ENCODE assay signal across 1 cellular context in genomic region chr1:18955442-18956188, GRCh38.
A peak's percentile ranks its signal among the peaks of the same experiment; 100 is the strongest.
TF ChIP-seq lines count a peak whose summit lies in the region.

No MANE protein-coding gene starts in this region.

TF ChIP-seq in HEK293, 187 proteins besides CTCF, POLR2A, EP300 and RAD21 (continued from another document and continues in another):
- TF ChIP-seq, protein P1, sequence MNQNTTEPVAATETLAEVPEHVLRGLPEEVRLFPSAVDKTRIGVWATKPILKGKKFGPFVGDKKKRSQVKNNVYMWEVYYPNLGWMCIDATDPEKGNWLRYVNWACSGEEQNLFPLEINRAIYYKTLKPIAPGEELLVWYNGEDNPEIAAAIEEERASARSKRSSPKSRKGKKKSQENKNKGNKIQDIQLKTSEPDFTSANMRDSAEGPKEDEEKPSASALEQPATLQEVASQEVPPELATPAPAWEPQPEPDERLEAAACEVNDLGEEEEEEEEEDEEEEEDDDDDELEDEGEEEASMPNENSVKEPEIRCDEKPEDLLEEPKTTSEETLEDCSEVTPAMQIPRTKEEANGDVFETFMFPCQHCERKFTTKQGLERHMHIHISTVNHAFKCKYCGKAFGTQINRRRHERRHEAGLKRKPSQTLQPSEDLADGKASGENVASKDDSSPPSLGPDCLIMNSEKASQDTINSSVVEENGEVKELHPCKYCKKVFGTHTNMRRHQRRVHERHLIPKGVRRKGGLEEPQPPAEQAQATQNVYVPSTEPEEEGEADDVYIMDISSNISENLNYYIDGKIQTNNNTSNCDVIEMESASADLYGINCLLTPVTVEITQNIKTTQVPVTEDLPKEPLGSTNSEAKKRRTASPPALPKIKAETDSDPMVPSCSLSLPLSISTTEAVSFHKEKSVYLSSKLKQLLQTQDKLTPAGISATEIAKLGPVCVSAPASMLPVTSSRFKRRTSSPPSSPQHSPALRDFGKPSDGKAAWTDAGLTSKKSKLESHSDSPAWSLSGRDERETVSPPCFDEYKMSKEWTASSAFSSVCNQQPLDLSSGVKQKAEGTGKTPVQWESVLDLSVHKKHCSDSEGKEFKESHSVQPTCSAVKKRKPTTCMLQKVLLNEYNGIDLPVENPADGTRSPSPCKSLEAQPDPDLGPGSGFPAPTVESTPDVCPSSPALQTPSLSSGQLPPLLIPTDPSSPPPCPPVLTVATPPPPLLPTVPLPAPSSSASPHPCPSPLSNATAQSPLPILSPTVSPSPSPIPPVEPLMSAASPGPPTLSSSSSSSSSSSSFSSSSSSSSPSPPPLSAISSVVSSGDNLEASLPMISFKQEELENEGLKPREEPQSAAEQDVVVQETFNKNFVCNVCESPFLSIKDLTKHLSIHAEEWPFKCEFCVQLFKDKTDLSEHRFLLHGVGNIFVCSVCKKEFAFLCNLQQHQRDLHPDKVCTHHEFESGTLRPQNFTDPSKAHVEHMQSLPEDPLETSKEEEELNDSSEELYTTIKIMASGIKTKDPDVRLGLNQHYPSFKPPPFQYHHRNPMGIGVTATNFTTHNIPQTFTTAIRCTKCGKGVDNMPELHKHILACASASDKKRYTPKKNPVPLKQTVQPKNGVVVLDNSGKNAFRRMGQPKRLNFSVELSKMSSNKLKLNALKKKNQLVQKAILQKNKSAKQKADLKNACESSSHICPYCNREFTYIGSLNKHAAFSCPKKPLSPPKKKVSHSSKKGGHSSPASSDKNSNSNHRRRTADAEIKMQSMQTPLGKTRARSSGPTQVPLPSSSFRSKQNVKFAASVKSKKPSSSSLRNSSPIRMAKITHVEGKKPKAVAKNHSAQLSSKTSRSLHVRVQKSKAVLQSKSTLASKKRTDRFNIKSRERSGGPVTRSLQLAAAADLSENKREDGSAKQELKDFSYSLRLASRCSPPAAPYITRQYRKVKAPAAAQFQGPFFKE (tag by site-specific recombination; IDR thresholded peaks at IDR 0.05; ENCODE audit: borderline replicate concordance): no peak
- TF ChIP-seq ZNF549 (tag by site-specific recombination; IDR thresholded peaks at IDR 0.05): no peak
- TF ChIP-seq OVOL3 (tag by site-specific recombination; IDR thresholded peaks at IDR 0.05): no peak
- TF ChIP-seq, protein P2, sequence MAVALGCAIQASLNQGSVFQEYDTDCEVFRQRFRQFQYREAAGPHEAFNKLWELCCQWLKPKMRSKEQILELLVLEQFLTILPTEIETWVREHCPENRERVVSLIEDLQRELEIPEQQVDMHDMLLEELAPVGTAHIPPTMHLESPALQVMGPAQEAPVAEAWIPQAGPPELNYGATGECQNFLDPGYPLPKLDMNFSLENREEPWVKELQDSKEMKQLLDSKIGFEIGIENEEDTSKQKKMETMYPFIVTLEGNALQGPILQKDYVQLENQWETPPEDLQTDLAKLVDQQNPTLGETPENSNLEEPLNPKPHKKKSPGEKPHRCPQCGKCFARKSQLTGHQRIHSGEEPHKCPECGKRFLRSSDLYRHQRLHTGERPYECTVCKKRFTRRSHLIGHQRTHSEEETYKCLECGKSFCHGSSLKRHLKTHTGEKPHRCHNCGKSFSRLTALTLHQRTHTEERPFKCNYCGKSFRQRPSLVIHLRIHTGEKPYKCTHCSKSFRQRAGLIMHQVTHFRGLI (tag by site-specific recombination; IDR thresholded peaks at IDR 0.05): no peak
- TF ChIP-seq ZXDB (tag by site-specific recombination; IDR thresholded peaks at IDR 0.05): peak; percentile 48; the same call in 1 of the 2 replicates
- no peak for TF ChIP-seq ZNF585B (tag by site-specific recombination; IDR thresholded peaks at IDR 0.05)
- 0 out of 2 replicates have a peak, but pooled peaks have one; percentile 13 for TF ChIP-seq ZNF677 (tag by site-specific recombination; IDR thresholded peaks at IDR 0.05)
- TF ChIP-seq ZFP69B (tag by site-specific recombination; IDR thresholded peaks at IDR 0.05): no peak
- TF ChIP-seq, protein P3, sequence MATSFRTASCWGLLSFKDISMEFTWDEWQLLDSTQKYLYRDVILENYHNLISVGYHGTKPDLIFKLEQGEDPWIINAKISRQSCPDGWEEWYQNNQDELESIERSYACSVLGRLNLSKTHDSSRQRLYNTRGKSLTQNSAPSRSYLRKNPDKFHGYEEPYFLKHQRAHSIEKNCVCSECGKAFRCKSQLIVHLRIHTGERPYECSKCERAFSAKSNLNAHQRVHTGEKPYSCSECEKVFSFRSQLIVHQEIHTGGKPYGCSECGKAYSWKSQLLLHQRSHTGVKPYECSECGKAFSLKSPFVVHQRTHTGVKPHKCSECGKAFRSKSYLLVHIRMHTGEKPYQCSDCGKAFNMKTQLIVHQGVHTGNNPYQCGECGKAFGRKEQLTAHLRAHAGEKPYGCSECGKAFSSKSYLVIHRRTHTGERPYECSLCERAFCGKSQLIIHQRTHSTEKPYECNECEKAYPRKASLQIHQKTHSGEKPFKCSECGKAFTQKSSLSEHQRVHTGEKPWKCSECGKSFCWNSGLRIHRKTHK (tag by site-specific recombination; IDR thresholded peaks at IDR 0.05): no peak
- TF ChIP-seq SETDB1 (IDR thresholded peaks at IDR 0.05; ENCODE audit: insufficient read length, low read length): no peak
- no peak for TF ChIP-seq ZNF18 (tag by site-specific recombination; IDR thresholded peaks at IDR 0.05)
- 0 out of 2 replicates have a peak, but pooled peaks have one; percentile 50 for TF ChIP-seq OSR2 (tag by site-specific recombination; IDR thresholded peaks at IDR 0.05)
- TF ChIP-seq ZNF785 (tag by site-specific recombination; IDR thresholded peaks at IDR 0.05): no peak
- TF ChIP-seq EGR2 (tag by site-specific recombination; IDR thresholded peaks at IDR 0.05; ENCODE audit: low read depth): peak; percentile 92
- no peak for TF ChIP-seq SALL2 (tag by site-specific recombination; IDR thresholded peaks at IDR 0.05; ENCODE audit: borderline replicate concordance)
- peak; percentile 99 for TF ChIP-seq ZNF121 (tag by site-specific recombination; IDR thresholded peaks at IDR 0.05)
- no peak for TF ChIP-seq REPIN1 (tag by site-specific recombination; IDR thresholded peaks at IDR 0.05; ENCODE audit: low read depth)
- TF ChIP-seq KLF17 (tag by site-specific recombination; IDR thresholded peaks at IDR 0.05): peak; percentile 42; the same call in 1 of the 2 replicates
- TF ChIP-seq ZNF571 (tag by site-specific recombination; IDR thresholded peaks at IDR 0.05): no peak
- TF ChIP-seq ZBTB6 (tag by site-specific recombination; IDR thresholded peaks at IDR 0.05): peak; percentile 62
- no peak for TF ChIP-seq ZNF37A (tag by site-specific recombination; IDR thresholded peaks at IDR 0.05)
- no peak for TF ChIP-seq RBAK (tag by site-specific recombination; IDR thresholded peaks at IDR 0.05)
- TF ChIP-seq ZNF561 (tag by site-specific recombination; IDR thresholded peaks at IDR 0.05; ENCODE audit: borderline replicate concordance): no peak
- TF ChIP-seq ZNF626 (tag by site-specific recombination; IDR thresholded peaks at IDR 0.05): no peak
- TF ChIP-seq, protein P4, sequence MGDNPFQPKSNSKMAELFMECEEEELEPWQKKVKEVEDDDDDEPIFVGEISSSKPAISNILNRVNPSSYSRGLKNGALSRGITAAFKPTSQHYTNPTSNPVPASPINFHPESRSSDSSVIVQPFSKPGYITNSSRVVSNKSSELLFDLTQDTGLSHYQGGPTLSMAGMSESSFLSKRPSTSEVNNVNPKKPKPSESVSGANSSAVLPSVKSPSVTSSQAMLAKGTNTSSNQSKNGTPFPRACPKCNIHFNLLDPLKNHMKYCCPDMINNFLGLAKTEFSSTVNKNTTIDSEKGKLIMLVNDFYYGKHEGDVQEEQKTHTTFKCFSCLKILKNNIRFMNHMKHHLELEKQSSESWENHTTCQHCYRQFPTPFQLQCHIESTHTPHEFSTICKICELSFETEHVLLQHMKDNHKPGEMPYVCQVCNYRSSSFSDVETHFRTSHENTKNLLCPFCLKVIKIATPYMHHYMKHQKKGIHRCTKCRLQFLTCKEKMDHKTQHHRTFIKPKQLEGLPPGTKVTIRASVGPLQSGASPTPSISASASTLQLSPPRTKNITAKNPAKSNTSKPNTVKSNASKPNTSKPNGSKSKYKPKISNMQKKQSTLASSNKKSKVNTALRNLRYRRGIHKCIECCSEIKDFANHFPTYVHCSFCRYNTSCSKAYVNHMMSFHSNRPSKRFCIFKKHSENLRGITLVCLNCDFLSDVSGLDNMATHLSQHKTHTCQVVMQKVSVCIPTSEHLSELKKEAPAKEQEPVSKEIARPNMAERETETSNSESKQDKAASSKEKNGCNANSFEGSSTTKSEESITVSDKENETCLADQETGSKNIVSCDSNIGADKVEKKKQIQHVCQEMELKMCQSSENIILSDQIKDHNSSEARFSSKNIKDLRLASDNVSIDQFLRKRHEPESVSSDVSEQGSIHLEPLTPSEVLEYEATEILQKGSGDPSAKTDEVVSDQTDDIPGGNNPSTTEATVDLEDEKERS (tag by site-specific recombination; IDR thresholded peaks at IDR 0.05): no peak
- TF ChIP-seq, protein P5, sequence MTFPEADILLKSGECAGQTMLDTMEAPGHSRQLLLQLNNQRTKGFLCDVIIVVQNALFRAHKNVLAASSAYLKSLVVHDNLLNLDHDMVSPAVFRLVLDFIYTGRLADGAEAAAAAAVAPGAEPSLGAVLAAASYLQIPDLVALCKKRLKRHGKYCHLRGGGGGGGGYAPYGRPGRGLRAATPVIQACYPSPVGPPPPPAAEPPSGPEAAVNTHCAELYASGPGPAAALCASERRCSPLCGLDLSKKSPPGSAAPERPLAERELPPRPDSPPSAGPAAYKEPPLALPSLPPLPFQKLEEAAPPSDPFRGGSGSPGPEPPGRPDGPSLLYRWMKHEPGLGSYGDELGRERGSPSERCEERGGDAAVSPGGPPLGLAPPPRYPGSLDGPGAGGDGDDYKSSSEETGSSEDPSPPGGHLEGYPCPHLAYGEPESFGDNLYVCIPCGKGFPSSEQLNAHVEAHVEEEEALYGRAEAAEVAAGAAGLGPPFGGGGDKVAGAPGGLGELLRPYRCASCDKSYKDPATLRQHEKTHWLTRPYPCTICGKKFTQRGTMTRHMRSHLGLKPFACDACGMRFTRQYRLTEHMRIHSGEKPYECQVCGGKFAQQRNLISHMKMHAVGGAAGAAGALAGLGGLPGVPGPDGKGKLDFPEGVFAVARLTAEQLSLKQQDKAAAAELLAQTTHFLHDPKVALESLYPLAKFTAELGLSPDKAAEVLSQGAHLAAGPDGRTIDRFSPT (tag by site-specific recombination; IDR thresholded peaks at IDR 0.05): 0 out of 2 replicates have a peak, but pooled peaks have one; percentile 22
- no peak; the same call in 1 of the 2 replicates for TF ChIP-seq KLF8 (tag by site-specific recombination; IDR thresholded peaks at IDR 0.05)
- no peak for TF ChIP-seq ZNF513 (tag by site-specific recombination; IDR thresholded peaks at IDR 0.05)
- TF ChIP-seq, protein P6, sequence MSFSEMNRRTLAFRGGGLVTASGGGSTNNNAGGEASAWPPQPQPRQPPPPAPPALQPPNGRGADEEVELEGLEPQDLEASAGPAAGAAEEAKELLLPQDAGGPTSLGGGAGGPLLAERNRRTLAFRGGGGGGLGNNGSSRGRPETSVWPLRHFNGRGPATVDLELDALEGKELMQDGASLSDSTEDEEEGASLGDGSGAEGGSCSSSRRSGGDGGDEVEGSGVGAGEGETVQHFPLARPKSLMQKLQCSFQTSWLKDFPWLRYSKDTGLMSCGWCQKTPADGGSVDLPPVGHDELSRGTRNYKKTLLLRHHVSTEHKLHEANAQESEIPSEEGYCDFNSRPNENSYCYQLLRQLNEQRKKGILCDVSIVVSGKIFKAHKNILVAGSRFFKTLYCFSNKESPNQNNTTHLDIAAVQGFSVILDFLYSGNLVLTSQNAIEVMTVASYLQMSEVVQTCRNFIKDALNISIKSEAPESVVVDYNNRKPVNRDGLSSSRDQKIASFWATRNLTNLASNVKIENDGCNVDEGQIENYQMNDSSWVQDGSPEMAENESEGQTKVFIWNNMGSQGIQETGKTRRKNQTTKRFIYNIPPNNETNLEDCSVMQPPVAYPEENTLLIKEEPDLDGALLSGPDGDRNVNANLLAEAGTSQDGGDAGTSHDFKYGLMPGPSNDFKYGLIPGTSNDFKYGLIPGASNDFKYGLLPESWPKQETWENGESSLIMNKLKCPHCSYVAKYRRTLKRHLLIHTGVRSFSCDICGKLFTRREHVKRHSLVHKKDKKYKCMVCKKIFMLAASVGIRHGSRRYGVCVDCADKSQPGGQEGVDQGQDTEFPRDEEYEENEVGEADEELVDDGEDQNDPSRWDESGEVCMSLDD (tag by site-specific recombination; IDR thresholded peaks at IDR 0.05): 0 out of 2 replicates have a peak, but pooled peaks have one; percentile 27
- TF ChIP-seq ZSCAN30 (tag by site-specific recombination; IDR thresholded peaks at IDR 0.05): no peak
- TF ChIP-seq ZNF654 (tag by site-specific recombination; IDR thresholded peaks at IDR 0.05; ENCODE audit: low read depth): no peak
- TF ChIP-seq ZIC2 (tag by site-specific recombination; IDR thresholded peaks at IDR 0.05): peak; percentile 30; the same call in 1 of the 2 replicates
